In genomic region chr4:54092405-54092759, GRCh38 we compare ENCODE assay signal across 8 cellular contexts.
A peak's percentile ranks its signal among the peaks of the same experiment; 100 is the strongest.
DNase-seq lines count a peak whose midpoint lies in the region; ATAC-seq, FAIRE-seq and TF ChIP-seq lines count a peak whose summit lies in the region.

No MANE protein-coding gene starts in this region.

- DNase-seq in GM13976 (ENCODE audit: low spot score) (peak; percentile 10), fibroblast of mammary gland (ENCODE audit: low read depth) (no peak), retinal pigment epithelial cell (ENCODE audit: low read depth) (no peak), GM19239 (ENCODE audit: insufficient read length, low spot score) (no peak), NCI-H82 (lab: John Stamatoyannopoulos, UW) (no peak)

- H3K27ac ChIP-seq in SU-DHL-6 (ENCODE audit: low read depth, low read length), result no peak overlapping the region

- in situ Hi-C loops in GM13976 (cut with MboI; ENCODE audit: low sequenced_read_pairs, unreplicated experiment), result no loop called here

- H3K9me2 ChIP-seq in SU-DHL-6 (replicated peaks; ENCODE audit: insufficient read depth, low read length), result no peaks in the 10 kb centered on the region

- no peaks in the 10 kb centered on the region for H4K20me1 ChIP-seq in SU-DHL-6 (ENCODE audit: low read depth, low read length)

- no peak for FAIRE-seq in GM19239 (lab: Jason Lieb, UNC)

- no peaks in the 10 kb centered on the region for H3K9me3 ChIP-seq in SU-DHL-6 (ENCODE audit: insufficient read depth, low read length)

- H3K36me3 ChIP-seq in SU-DHL-6 (ENCODE audit: low read length), result no peaks in the 10 kb centered on the region

- no peaks in the 10 kb centered on the region for H3F3A ChIP-seq in SU-DHL-6 (ENCODE audit: insufficient read depth)

- peak overlapping the region; percentile 93 for H2AFZ ChIP-seq in SU-DHL-6 (ENCODE audit: low read depth, low read length, severe bottlenecking)

- peak overlapping the region; percentile 57 for H3K4me3 ChIP-seq in SU-DHL-6 (ENCODE audit: insufficient read depth, low read length, poor library complexity, severe bottlenecking)
- H3K4me3 ChIP-seq in fibroblast of mammary gland (ENCODE audit: control insufficient read depth, low read depth, low read length), result peak overlapping the region; percentile 68
- peak overlapping the region; percentile 55 for H3K4me3 ChIP-seq in retinal pigment epithelial cell (ENCODE audit: low read length)

- ATAC-seq in GM21737 (IDR thresholded peaks at IDR 0.05; ENCODE audit: unreplicated experiment), result no peak
- no peak for ATAC-seq in HG03378 (IDR thresholded peaks at IDR 0.05; ENCODE audit: unreplicated experiment)

- peak overlapping the region; percentile 84 for H3K4me2 ChIP-seq in SU-DHL-6 (ENCODE audit: low read depth, low read length, poor library complexity, severe bottlenecking)

- H3K27me3 ChIP-seq in SU-DHL-6 (ENCODE audit: low read length), result no peaks in the 10 kb centered on the region

- TF ChIP-seq CTCF in GM13976 (IDR thresholded peaks at IDR 0.05; ENCODE audit: borderline replicate concordance, control extremely low read depth, extremely low read depth, insufficient read depth, missing control alignments) (no peak), SU-DHL-6 (IDR thresholded peaks at IDR 0.05; ENCODE audit: insufficient read depth, low read length, poor library complexity, severe bottlenecking) (no peak), fibroblast of mammary gland (conservative IDR thresholded peaks at IDR 0.05; ENCODE audit: control insufficient read depth, insufficient read depth, low read depth, low read length) (no peak), retinal pigment epithelial cell (conservative IDR thresholded peaks at IDR 0.05; ENCODE audit: low read depth, low read length) (no peak)

- no peaks in the 10 kb centered on the region for H3K79me2 ChIP-seq in SU-DHL-6 (ENCODE audit: insufficient read depth, low read length)

- peak overlapping the region; percentile 58 for H3K9ac ChIP-seq in SU-DHL-6 (ENCODE audit: low read length)
